31 cellular contexts compared by ENCODE assay signal in the genomic region with DNA sequence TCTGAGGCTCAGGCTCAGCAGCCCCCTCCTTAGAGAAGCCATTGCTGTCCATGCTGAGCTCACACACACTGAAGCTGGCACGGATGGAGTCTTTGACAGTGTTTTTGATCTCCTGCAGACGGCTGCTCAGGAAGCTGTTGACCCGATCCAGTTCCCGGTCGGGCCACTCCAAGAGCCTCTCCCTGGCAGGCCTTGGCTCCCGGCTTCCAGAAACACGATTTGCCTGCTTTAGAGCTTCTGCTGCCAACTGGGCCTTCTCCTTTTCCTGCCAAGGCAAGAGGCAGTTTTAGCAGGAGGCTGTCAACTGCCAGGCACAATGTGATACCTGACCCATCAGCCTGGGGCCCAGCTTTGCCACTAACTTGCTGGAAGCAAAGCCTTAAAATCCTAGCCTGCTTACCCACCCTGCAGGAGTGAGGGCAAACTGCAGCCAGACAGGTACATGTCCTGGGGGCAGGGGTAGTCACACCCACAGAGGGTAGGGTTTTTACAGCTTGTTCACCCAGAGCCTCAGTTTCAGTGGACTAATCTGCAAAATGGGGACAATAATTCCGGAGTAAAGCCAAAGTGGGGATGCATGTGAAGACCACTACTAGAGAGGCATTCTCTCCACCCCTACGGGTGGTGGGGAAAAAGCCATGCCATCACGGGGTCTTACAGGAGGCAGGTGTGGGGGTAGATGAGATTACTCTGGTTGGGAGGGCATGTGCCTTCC. TPM values are rescaled to one million over a fixed set of nuclear protein-coding genes. Genes with fewer than 3 reads are reported as not detected.
A peak's percentile ranks its signal among the peaks of the same experiment; 100 is the strongest.
DNase-seq lines count a peak whose midpoint lies in the region; ATAC-seq and TF ChIP-seq lines count a peak whose summit lies in the region.
"Had no signal": no experiment of that assay in that cellular context is flagged by ENCODE, and none has a peak within 500 bp of the region (broad histone marks: within the 10 kb centered on the region; RNA-seq: fewer than 3 reads in every experiment).

No MANE protein-coding gene starts in this region.

- H3K27ac ChIP-seq in osteoblast (ENCODE audit: low read depth, low read length) = no peak overlapping the region
- H3K27ac ChIP-seq: brain microvascular endothelial cell, suprapubic skin had no signal

- H3K36me3 Mint-ChIP-seq in glutamatergic neuron (ENCODE audit: unreplicated experiment) (no peaks in the 10 kb centered on the region), natural killer cell (no peaks in the 10 kb centered on the region)

- H3K79me2 ChIP-seq in Loucy (ENCODE audit: insufficient read depth, low read length) (no peaks in the 10 kb centered on the region), osteoblast (ENCODE audit: insufficient read depth, low read length) (peaks cover 31% of the 10 kb centered on the region)

- no peaks in the 10 kb centered on the region for H4K20me1 ChIP-seq in Loucy (ENCODE audit: insufficient read depth, low read length, poor library complexity, severe bottlenecking)
- peaks cover 30% of the 10 kb centered on the region for H4K20me1 ChIP-seq in osteoblast (ENCODE audit: insufficient read depth, low read length)

- H3K4me2 ChIP-seq in Loucy (ENCODE audit: low read depth, low read length, poor library complexity, severe bottlenecking) (no peak overlapping the region), osteoblast (ENCODE audit: insufficient read depth, low read length) (no peak overlapping the region)
- H3K4me2 ChIP-seq: SK-N-SH had no signal

- H3K9me2 ChIP-seq in Loucy (replicated peaks; ENCODE audit: low read depth, low read length) = no peaks in the 10 kb centered on the region
- H3K9me2 ChIP-seq: SK-N-SH had no signal

- ATAC-seq in GM18502 (IDR thresholded peaks at IDR 0.05; ENCODE audit: poor library complexity, unreplicated experiment) = no peak
- ATAC-seq in natural killer cell = no peak
- ATAC-seq: activated CD4-positive, alpha-beta T cell treated with anti-CD3 and anti-CD28 coated beads for 36 hours; left lobe of liver; naive thymus-derived CD4-positive, alpha-beta T cell; stimulated activated naive B cell treated with anti-CD40 and anti-IgM and Interleukin-4, amounts not matched to agents 10 μg/mL and 1 μg/mL and 100 μg/mL, for 72 hours had no signal

- H3K27me3 ChIP-seq in Loucy (ENCODE audit: insufficient read depth, low read length, poor library complexity, severe bottlenecking) (no peaks in the 10 kb centered on the region), osteoblast (ENCODE audit: insufficient read depth, low read length) (no peaks in the 10 kb centered on the region)
- H3K27me3 ChIP-seq: brain microvascular endothelial cell, suprapubic skin had no signal

- H3K9me3 Mint-ChIP-seq in glutamatergic neuron (ENCODE audit: unreplicated experiment) (peaks cover 3% of the 10 kb centered on the region), natural killer cell (no peaks in the 10 kb centered on the region)
- H3K9me3 Mint-ChIP-seq: mesothelial cell of epicardium; naive thymus-derived CD4-positive, alpha-beta T cell; stimulated activated naive B cell treated with anti-CD40 and anti-IgM and Interleukin-4, amounts not matched to agents 10 μg/mL and 1 μg/mL and 100 μg/mL, for 72 hours; T-helper 1 cell treated with Interleukin-12 subunit alpha and Interleukin-12 subunit beta and Interleukin-4 antibody, amounts not matched to agents 30 μg/mL and 1 μg/mL, for 36 hours had no signal

- H3K36me3 ChIP-seq in Loucy (ENCODE audit: insufficient read depth, low read length) = peaks cover 3% of the 10 kb centered on the region; the same call in 1 of the 2 replicates
- peaks cover 81% of the 10 kb centered on the region for H3K36me3 ChIP-seq in osteoblast (ENCODE audit: insufficient read depth, low read length)

- H3K9me3 ChIP-seq in Loucy (ENCODE audit: insufficient read depth, low read depth, low read length) = no peaks in the 10 kb centered on the region
- no peaks in the 10 kb centered on the region for H3K9me3 ChIP-seq in osteoblast (ENCODE audit: low read depth, low read length)
- H3K9me3 ChIP-seq: HAP-1, SK-N-SH, suprapubic skin had no signal

- H3K27me3 Mint-ChIP-seq in glutamatergic neuron (ENCODE audit: unreplicated experiment) (peaks cover 6% of the 10 kb centered on the region), natural killer cell (ENCODE audit: low read depth in 2 of 2) (no peaks in the 10 kb centered on the region)
- H3K27me3 Mint-ChIP-seq: activated CD4-positive, alpha-beta T cell treated with anti-CD3 and anti-CD28 coated beads for 36 hours; naive thymus-derived CD4-positive, alpha-beta T cell; stimulated activated naive B cell treated with anti-CD40 and anti-IgM and Interleukin-4, amounts not matched to agents 10 μg/mL and 1 μg/mL and 100 μg/mL, for 72 hours had no signal

- peak; percentile 6 for TF ChIP-seq CTCF in AG09309 (IDR thresholded peaks at IDR 0.05; ENCODE audit: control insufficient read depth, insufficient read depth, low read depth, low read length, missing control alignments)
- 0 out of 2 replicates have a peak, but pooled peaks have one; percentile 12 for TF ChIP-seq CTCF in Loucy (conservative IDR thresholded peaks at IDR 0.05; ENCODE audit: low read length)
- peak; percentile 19 for TF ChIP-seq CTCF in glutamatergic neuron (IDR thresholded peaks at IDR 0.05; ENCODE audit: partially characterized antibody, unreplicated experiment)
- TF ChIP-seq CTCF in osteoblast (IDR thresholded peaks at IDR 0.05; ENCODE audit: extremely low read depth, low read depth, low read length) = no peak
- TF ChIP-seq CTCF in natural killer cell (IDR thresholded peaks at IDR 0.05) = no peak

- H3K4me3 Mint-ChIP-seq in glutamatergic neuron (ENCODE audit: unreplicated experiment) (no peak overlapping the region), natural killer cell (no peak overlapping the region)
- H3K4me3 Mint-ChIP-seq: activated CD4-positive, alpha-beta T cell treated with anti-CD3 and anti-CD28 coated beads for 36 hours; mesothelial cell of epicardium; naive thymus-derived CD4-positive, alpha-beta T cell; stimulated activated naive B cell treated with anti-CD40 and anti-IgM and Interleukin-4, amounts not matched to agents 10 μg/mL and 1 μg/mL and 100 μg/mL, for 72 hours; T-helper 1 cell treated with Interleukin-12 subunit alpha and Interleukin-12 subunit beta and Interleukin-4 antibody, amounts not matched to agents 30 μg/mL and 1 μg/mL, for 36 hours had no signal

- H3K4me1 ChIP-seq in Loucy (ENCODE audit: insufficient read depth, low read length, poor library complexity, severe bottlenecking) = peaks cover 7% of the 10 kb centered on the region
- no peaks in the 10 kb centered on the region for H3K4me1 ChIP-seq in osteoblast (ENCODE audit: insufficient read depth, low read length)
- H3K4me1 ChIP-seq: HAP-1 had no signal

- peaks cover 6% of the 10 kb centered on the region for H3K4me1 Mint-ChIP-seq in glutamatergic neuron (ENCODE audit: low read depth, unreplicated experiment)
- peaks cover 17 to 18% of the 10 kb centered on the region in 2 donors for H3K4me1 Mint-ChIP-seq in natural killer cell
- H3K4me1 Mint-ChIP-seq: mesothelial cell of epicardium had no signal

- DNase-seq in AG09309 (ENCODE audit: low read depth) (no peak), glutamatergic neuron (no peak), osteoblast (ENCODE audit: insufficient read length, low spot score, missing footprints) (peak; percentile 25), NCI-H1105 treated with DMSO at 0.1 percent for 48 hours (lab: John Stamatoyannopoulos, UW) (no peak), natural killer cell (no peak)
- no peak for DNase-seq in stimulated activated naive CD4-positive, alpha-beta T cell (lab: John Stamatoyannopoulos, UW)
- DNase-seq: activated CD4-positive, alpha-beta T cell treated with anti-CD3 and anti-CD28 coated beads for 36 hours; activated naive CD4-positive, alpha-beta T cell treated with Interleukin-2 at 50 U/mL for 16 hours; activated T-cell treated with anti-CD3 and anti-CD28 coated beads, Interleukin-2, amount 50 U/mL, for 1 hour; brain microvascular endothelial cell; DMS79 treated with DMSO at 0.1 percent for 48 hours; effector CD4-positive, alpha-beta T cell; erythroblast; GF-D8; KBM-7; MM.1S; naive thymus-derived CD4-positive, alpha-beta T cell; NCI-H1417; NCI-H2029 treated with DMSO at 0.1 percent for 48 hours; NCI-H345; NCI-H774; occipital lobe; SK-N-SH; stimulated activated naive B cell treated with anti-CD40 and anti-IgM and Interleukin-4, amounts not matched to agents 10 μg/mL and 1 μg/mL and 100 μg/mL, for 72 hours had no signal

- H3K9ac ChIP-seq in Loucy (ENCODE audit: low read depth, low read length, poor library complexity, severe bottlenecking) = no peak overlapping the region
- H3K9ac ChIP-seq: SK-N-SH had no signal

- H3F3A ChIP-seq in Loucy (ENCODE audit: low read depth) = no peaks in the 10 kb centered on the region

- H2AFZ ChIP-seq in Loucy (ENCODE audit: low read length) (no peak overlapping the region), osteoblast (ENCODE audit: low read length) (no peak overlapping the region)

- H3K4me3 ChIP-seq in AG09309 (ENCODE audit: control insufficient read depth, low read depth, low read length) = no peak overlapping the region
- no peak overlapping the region for H3K4me3 ChIP-seq in Loucy (ENCODE audit: low read length, poor library complexity, severe bottlenecking)
- H3K4me3 ChIP-seq in osteoblast (ENCODE audit: insufficient read depth, low read length) = no peak overlapping the region
- H3K4me3 ChIP-seq: HAP-1, suprapubic skin had no signal

- intact Hi-C loops in natural killer cell (cut with micrococcal nuclease) = no loop called here

- H3K27ac Mint-ChIP-seq in glutamatergic neuron (ENCODE audit: unreplicated experiment) (no peak overlapping the region), natural killer cell (no peak overlapping the region)
- H3K27ac Mint-ChIP-seq: activated CD4-positive, alpha-beta T cell treated with anti-CD3 and anti-CD28 coated beads for 36 hours; stimulated activated naive B cell treated with anti-CD40 and anti-IgM and Interleukin-4, amounts not matched to agents 10 μg/mL and 1 μg/mL and 100 μg/mL, for 72 hours; T-helper 1 cell treated with Interleukin-12 subunit alpha and Interleukin-12 subunit beta and Interleukin-4 antibody, amounts not matched to agents 30 μg/mL and 1 μg/mL, for 36 hours had no signal

RNA-seq across cellular contexts. Expression of a gene that starts 8.3 kb away (rescaled TPM):
- total RNA-seq in glutamatergic neuron (ENCODE audit: unreplicated experiment) = 125 TPM
- 49.5 and 68.4 TPM in 2 replicates for total RNA-seq in osteoblast
- 100 to 1,000 TPM in 1 of 3 donors, 10 to 100 TPM in 2; 66.6 to 106 (median 78.3) TPM for total RNA-seq in natural killer cell

RNA-seq across cellular contexts. Expression of a gene that starts 15.5 kb away (rescaled TPM):
- total RNA-seq in glutamatergic neuron (ENCODE audit: unreplicated experiment) (29.2 TPM), osteoblast (1.1 and 1.5 TPM in 2 replicates), natural killer cell (10 to 100 TPM in 1 of 3 donors, 1 to 10 TPM in 2; 3.5 to 19.8 (median 9.1) TPM)

RNA-seq across cellular contexts. Expression of a gene that starts 27.7 kb away (rescaled TPM):
- total RNA-seq in glutamatergic neuron (ENCODE audit: unreplicated experiment) (430 TPM), osteoblast (157 and 159 TPM in 2 replicates), natural killer cell (10 to 100 TPM in 2 of 3 donors, 1 to 10 TPM in 1; 9.7 to 58.7 (median 14.7) TPM)

RNA-seq across cellular contexts. Expression of a gene that starts 29.3 kb away (rescaled TPM):
- total RNA-seq in glutamatergic neuron (ENCODE audit: unreplicated experiment) = 227 TPM
- total RNA-seq in osteoblast = 29.2 and 32.6 TPM in 2 replicates
- 100 to 1,000 TPM; 203 to 235 (median 216) TPM for total RNA-seq in natural killer cell

RNA-seq across cellular contexts. Expression of a gene that starts 51.7 kb away (rescaled TPM):
- total RNA-seq in glutamatergic neuron (ENCODE audit: unreplicated experiment) = 1,261 TPM
- 121 and 139 TPM in 2 replicates for total RNA-seq in osteoblast
- total RNA-seq in natural killer cell = 10 to 100 TPM; 13.7 to 25.2 (median 15.0) TPM

Comparison
In these comparisons a context has a peak if more than half of its experiments do, and no peak if none do; other contexts are left out.
1. CTCF ChIP-seq: peak in AG09309 (single experiment), Loucy (single experiment) and glutamatergic neuron (single experiment); none in osteoblast (single experiment) and natural killer cell (single experiment).